4 cellular contexts compared by ENCODE assay signal in genomic region chr12:85005047-85005446, GRCh38. TPM values are rescaled to one million over a fixed set of nuclear protein-coding genes. Genes with fewer than 3 reads are reported as not detected.
"Had no signal": no experiment of that assay in that cellular context is flagged by ENCODE, and none has a peak within 500 bp of the region (broad histone marks: within the 10 kb centered on the region; RNA-seq: fewer than 3 reads in every experiment).

No MANE protein-coding gene starts in this region.

RNA-seq across cellular contexts. Expression of gene TSPAN19, which starts 31.0 kb away (rescaled TPM):
- total RNA-seq: HT-29, K562, SJSA1 had no signal
- polyA plus RNA-seq: IgD-negative memory B cell, K562 had no signal

RNA-seq across cellular contexts. Expression of gene LRRIQ1, which starts 31.1 kb away (rescaled TPM):
- total RNA-seq: K562, SJSA1 had no signal
- polyA plus RNA-seq: IgD-negative memory B cell, K562 had no signal
